ENCODE assay signal across 7 cellular contexts in genomic region chr21:44159349-44160301, GRCh38. TPM values are rescaled to one million over a fixed set of nuclear protein-coding genes. Genes with fewer than 3 reads are reported as not detected.
DNase-seq lines count a peak whose midpoint lies in the region; ATAC-seq, FAIRE-seq and TF ChIP-seq lines count a peak whose summit lies in the region.
"Not testable (repeated sequence)": the region's sequence is repeated elsewhere in the genome, so short reads cannot be mapped to it uniquely, and the experiment has no call there.

No MANE protein-coding gene starts in this region.

- not testable (repeated sequence) for H3K27me3 Mint-ChIP-seq in activated T-cell treated with anti-CD3 and anti-CD28 coated beads, Interleukin-2, amount 50 U/mL, for 24 hours; activated naive CD8-positive, alpha-beta T cell treated with anti-CD3 and anti-CD28 coated beads, Interleukin-2, amount 50 U/mL, for 24 hours; naive thymus-derived CD4-positive, alpha-beta T cell

- H3K4me3 ChIP-seq in naive thymus-derived CD4-positive, alpha-beta T cell (ENCODE audit: low read length), result not testable (repeated sequence)

- intact Hi-C loops in left cardiac atrium (cut with DNase I); naive thymus-derived CD4-positive, alpha-beta T cell (cut with micrococcal nuclease): not testable (repeated sequence)

- H3K4me3 Mint-ChIP-seq in activated T-cell treated with anti-CD3 and anti-CD28 coated beads, Interleukin-2, amount 50 U/mL, for 24 hours, result peak overlapping the region; percentile 44
- not testable (repeated sequence) for H3K4me3 Mint-ChIP-seq in activated naive CD8-positive, alpha-beta T cell treated with anti-CD3 and anti-CD28 coated beads, Interleukin-2, amount 50 U/mL, for 24 hours; stimulated activated effector memory CD8-positive, alpha-beta T cell treated with anti-CD3 and anti-CD28 coated beads, Interleukin-12 subunit alpha, Interleukin-12 subunit beta, amount 100 ng/mL, for 72 hours
- H3K4me3 Mint-ChIP-seq in naive thymus-derived CD4-positive, alpha-beta T cell, result peak overlapping the region in 3 of 10 donors; percentile 19 to 73 (median 47)

- TF ChIP-seq POLR2A in GM12892 (IDR thresholded peaks at IDR 0.05; ENCODE audit: low read depth, low read length), result not testable (repeated sequence)

- POLR2A ChIA-PET in naive thymus-derived CD4-positive, alpha-beta T cell (lab: Charles Lee), result not testable (repeated sequence)

- H3K4me1 ChIP-seq in naive thymus-derived CD4-positive, alpha-beta T cell (ENCODE audit: control insufficient read depth in 2 of 2, insufficient read depth in 2 of 2, low read length in 2 of 2), result not testable (repeated sequence)

- ATAC-seq in activated CD4-positive, CD25-positive, alpha-beta regulatory T cell treated with anti-CD3 and anti-CD28 coated beads, Interleukin-2, amount 50 U/mL, for 24 hours, result peak; percentile 64 to 67
- ATAC-seq in activated naive CD8-positive, alpha-beta T cell treated with anti-CD3 and anti-CD28 coated beads, Interleukin-2, amount 50 U/mL, for 24 hours, result peak; percentile 56
- ATAC-seq in left cardiac atrium, result peak; percentile 29 to 55
- peak; percentile 65 for ATAC-seq in naive thymus-derived CD4-positive, alpha-beta T cell
- peak; percentile 68 for ATAC-seq in stimulated activated effector memory CD8-positive, alpha-beta T cell treated with anti-CD3 and anti-CD28 coated beads, Interleukin-12 subunit alpha, Interleukin-12 subunit beta, amount 100 ng/mL, for 72 hours

- CTCF ChIA-PET in naive thymus-derived CD4-positive, alpha-beta T cell (lab: Charles Lee), result not testable (repeated sequence)

- peak; percentile 95 for FAIRE-seq in GM12892 (lab: Jason Lieb, UNC)

- not testable (repeated sequence) for H3K4me1 Mint-ChIP-seq in activated T-cell treated with anti-CD3 and anti-CD28 coated beads, Interleukin-2, amount 50 U/mL, for 24 hours (ENCODE audit: low read depth); activated naive CD8-positive, alpha-beta T cell treated with anti-CD3 and anti-CD28 coated beads, Interleukin-2, amount 50 U/mL, for 24 hours; naive thymus-derived CD4-positive, alpha-beta T cell; stimulated activated effector memory CD8-positive, alpha-beta T cell treated with anti-CD3 and anti-CD28 coated beads, Interleukin-12 subunit alpha, Interleukin-12 subunit beta, amount 100 ng/mL, for 72 hours

- not testable (repeated sequence) for H3K36me3 Mint-ChIP-seq in activated T-cell treated with anti-CD3 and anti-CD28 coated beads, Interleukin-2, amount 50 U/mL, for 24 hours (ENCODE audit: low read depth); activated naive CD8-positive, alpha-beta T cell treated with anti-CD3 and anti-CD28 coated beads, Interleukin-2, amount 50 U/mL, for 24 hours (ENCODE audit: low read depth); naive thymus-derived CD4-positive, alpha-beta T cell; stimulated activated effector memory CD8-positive, alpha-beta T cell treated with anti-CD3 and anti-CD28 coated beads, Interleukin-12 subunit alpha, Interleukin-12 subunit beta, amount 100 ng/mL, for 72 hours

- DNase-seq in GM12892 (ENCODE audit: insufficient read length), result not testable (repeated sequence)
- peak; percentile 48 for DNase-seq in activated T-cell treated with anti-CD3 and anti-CD28 coated beads, Interleukin-2, amount 50 U/mL, for 24 hours
- peak; percentile 1 for DNase-seq in activated naive CD8-positive, alpha-beta T cell treated with anti-CD3 and anti-CD28 coated beads, Interleukin-2, amount 50 U/mL, for 24 hours
- DNase-seq in left cardiac atrium, result peak; percentile 3
- peak in 4 of 9 donors; percentile 10 to 26 (median 12) for DNase-seq in naive thymus-derived CD4-positive, alpha-beta T cell
- peak in 1 of 2 donors; percentile 44 for DNase-seq in stimulated activated effector memory CD8-positive, alpha-beta T cell treated with anti-CD3 and anti-CD28 coated beads, Interleukin-12 subunit alpha, Interleukin-12 subunit beta, amount 100 ng/mL, for 72 hours (ENCODE audit: low spot score in 2 of 2)

- not testable (repeated sequence) for H3K27ac Mint-ChIP-seq in activated T-cell treated with anti-CD3 and anti-CD28 coated beads, Interleukin-2, amount 50 U/mL, for 24 hours; activated naive CD8-positive, alpha-beta T cell treated with anti-CD3 and anti-CD28 coated beads, Interleukin-2, amount 50 U/mL, for 24 hours; stimulated activated effector memory CD8-positive, alpha-beta T cell treated with anti-CD3 and anti-CD28 coated beads, Interleukin-12 subunit alpha, Interleukin-12 subunit beta, amount 100 ng/mL, for 72 hours
- peak overlapping the region in 1 of 9 donors; percentile 63 for H3K27ac Mint-ChIP-seq in naive thymus-derived CD4-positive, alpha-beta T cell

- H3K9me3 ChIP-seq in naive thymus-derived CD4-positive, alpha-beta T cell (ENCODE audit: control insufficient read depth in 2 of 3, low read length in 3 of 3), result not testable (repeated sequence)

- not testable (repeated sequence) for H3K36me3 ChIP-seq in naive thymus-derived CD4-positive, alpha-beta T cell (ENCODE audit: control insufficient read depth in 2 of 3, insufficient read depth in 3 of 3, low read length in 3 of 3)

- not testable (repeated sequence) for H3K9me3 Mint-ChIP-seq in activated T-cell treated with anti-CD3 and anti-CD28 coated beads, Interleukin-2, amount 50 U/mL, for 24 hours; activated naive CD8-positive, alpha-beta T cell treated with anti-CD3 and anti-CD28 coated beads, Interleukin-2, amount 50 U/mL, for 24 hours; naive thymus-derived CD4-positive, alpha-beta T cell; stimulated activated effector memory CD8-positive, alpha-beta T cell treated with anti-CD3 and anti-CD28 coated beads, Interleukin-12 subunit alpha, Interleukin-12 subunit beta, amount 100 ng/mL, for 72 hours

- H3K27ac ChIP-seq in naive thymus-derived CD4-positive, alpha-beta T cell (ENCODE audit: low read depth, low read length), result peak overlapping the region; percentile 51

- H3K27me3 ChIP-seq in naive thymus-derived CD4-positive, alpha-beta T cell (ENCODE audit: control insufficient read depth in 2 of 2, insufficient read depth in 2 of 2, low read length in 2 of 2), result not testable (repeated sequence)

RNA-seq across cellular contexts. Expression of gene GATD3, which starts 26.1 kb away (rescaled TPM):
- 31.5 TPM for polyA plus RNA-seq in GM12892 (2012; ENCODE audit: missing spikeins)
- 10 to 100 TPM in 1 of 2 donors, 1 to 10 TPM in 1; 8.9 to 75.9 TPM for total RNA-seq in left cardiac atrium
- 10 to 100 TPM; 13.3 to 47.8 (median 46.5) TPM for total RNA-seq in naive thymus-derived CD4-positive, alpha-beta T cell
- polyA plus RNA-seq in naive thymus-derived CD4-positive, alpha-beta T cell, result 10 to 100 TPM; 51.2 to 56.8 TPM

RNA-seq across cellular contexts. Expression of gene PWP2, which starts 52.4 kb away (rescaled TPM):
- polyA plus RNA-seq in GM12892 (2012; ENCODE audit: missing spikeins), result 8.2 TPM
- total RNA-seq in left cardiac atrium, result 1 to 10 TPM; 1.2 to 7.0 TPM
- total RNA-seq in naive thymus-derived CD4-positive, alpha-beta T cell, result 10 to 100 TPM; 12.0 to 42.3 (median 23.0) TPM
- 10 to 100 TPM in 1 of 2 donors, 1 to 10 TPM in 1; 8.7 to 17.9 TPM for polyA plus RNA-seq in naive thymus-derived CD4-positive, alpha-beta T cell
